ENCODE assay signal across 7 cellular contexts in genomic region chr17:57086069-57086930, GRCh38. TPM values are rescaled to one million over a fixed set of nuclear protein-coding genes. Genes with fewer than 3 reads are reported as not detected.
DNase-seq lines count a peak whose midpoint lies in the region; TF ChIP-seq lines count a peak whose summit lies in the region.

No MANE protein-coding gene starts in this region.

- H3K27me3 ChIP-seq in mammary epithelial cell (ENCODE audit: insufficient read depth, low read length): no peaks in the 10 kb centered on the region

- H3K27ac ChIP-seq in mammary epithelial cell (ENCODE audit: insufficient read depth, low read depth, low read length): peak overlapping the region; percentile 91

- H3K4me1 ChIP-seq in mammary epithelial cell (ENCODE audit: insufficient read depth, low read length): peaks cover 22% of the 10 kb centered on the region

- no peaks in the 10 kb centered on the region for H3K9me3 ChIP-seq in mammary epithelial cell (replicated peaks; ENCODE audit: insufficient read depth, low read length)

- H4K20me1 ChIP-seq in mammary epithelial cell (ENCODE audit: insufficient read depth, low read length): no peaks in the 10 kb centered on the region

- 3% methylated on average over 26 of the region's 45 CpGs for WGBS in mammary epithelial cell (ENCODE audit: low coverage, missing lambda C conversion rate)

- in situ Hi-C loops in G401 (cut with HindIII; ENCODE audit: low sequenced_read_pairs): no loop called here
- in situ Hi-C loops in mammary epithelial cell (cut with MboI; ENCODE audit: low sequenced_read_pairs in 2 of 2): no loop called here

- dilution Hi-C loops in mammary epithelial cell (cut with HindIII; ENCODE audit: low sequenced_read_pairs): no loop called here

- peak overlapping the region; percentile 75 for H2AFZ ChIP-seq in mammary epithelial cell (ENCODE audit: low read depth, low read length)

- DNase-seq in G401 (ENCODE audit: low spot score) (peak; percentile 61), HPDE6-E6E7 (ENCODE audit: extremely low spot score) (peak; percentile 61), SW480 (ENCODE audit: low spot score) (peak; percentile 64), mammary epithelial cell (peak; percentile 62), left kidney (ENCODE audit: low read depth, low spot score) (peak; percentile 59), cortex of kidney (lab: John Stamatoyannopoulos, UW) (no peak)
- DNase-seq in stimulated activated CD8-positive, alpha-beta memory T cell treated with anti-CD3 and anti-CD28 coated beads, Interleukin-4, amount 100 ng/mL, for 48 hours: peak; percentile 45

- no peaks in the 10 kb centered on the region for H3K36me3 ChIP-seq in mammary epithelial cell (ENCODE audit: insufficient read depth, low read length)

- CTCF ChIA-PET in mammary epithelial cell (lab: Charles Lee; ENCODE audit: low non-redundant PET): no interaction called here

- H3K9ac ChIP-seq in mammary epithelial cell (ENCODE audit: insufficient read depth, low read length): peak overlapping the region; percentile 70

- BruUV-seq in mammary epithelial cell (replicated peaks; lab: Mats Ljungman, UMichigan): no TSS peak

- intact Hi-C loops in mammary epithelial cell (cut with micrococcal nuclease): loop anchor here (5.0 kb wide), 1 partner anchor 104 kb away; no protein-coding TSS in a partner anchor

- H3K4me3 ChIP-seq in mammary epithelial cell (replicated peaks in 1 of 3; ENCODE audit: insufficient read depth in 1 of 3, low read depth in 2 of 3, low read length in 3 of 3): peak overlapping the region; percentile 85 to 96 (median 88)

- H3K79me2 ChIP-seq in mammary epithelial cell (ENCODE audit: insufficient read depth, low read length): peaks cover 62% of the 10 kb centered on the region

- H3K4me2 ChIP-seq in mammary epithelial cell (ENCODE audit: insufficient read depth, low read depth, low read length): peak overlapping the region; percentile 98

- no peak for TF ChIP-seq CTCF in mammary epithelial cell (conservative IDR thresholded peaks at IDR 0.05 in 1 of 2, IDR thresholded peaks at IDR 0.05 in 1 of 2; ENCODE audit: extremely low read depth in 1 of 2, insufficient read depth in 1 of 2, low read depth in 1 of 2, low read length in 2 of 2)

RNA-seq across cellular contexts. Expression of gene AKAP1, which starts 1.3 kb away (rescaled TPM):
- 5.4 and 5.7 TPM in 2 replicates for total RNA-seq in G401 (2014; rRNA removed; shearing (Covaris generic))
- 10 to 100 TPM; 31.3 to 33.7 TPM for total RNA-seq in mammary epithelial cell
- polyA plus RNA-seq in mammary epithelial cell: 43.5 TPM
- 157 TPM for polyA minus RNA-seq in mammary epithelial cell
